Comparison of ENCODE assay signal across 35 cellular contexts in the genomic region with DNA sequence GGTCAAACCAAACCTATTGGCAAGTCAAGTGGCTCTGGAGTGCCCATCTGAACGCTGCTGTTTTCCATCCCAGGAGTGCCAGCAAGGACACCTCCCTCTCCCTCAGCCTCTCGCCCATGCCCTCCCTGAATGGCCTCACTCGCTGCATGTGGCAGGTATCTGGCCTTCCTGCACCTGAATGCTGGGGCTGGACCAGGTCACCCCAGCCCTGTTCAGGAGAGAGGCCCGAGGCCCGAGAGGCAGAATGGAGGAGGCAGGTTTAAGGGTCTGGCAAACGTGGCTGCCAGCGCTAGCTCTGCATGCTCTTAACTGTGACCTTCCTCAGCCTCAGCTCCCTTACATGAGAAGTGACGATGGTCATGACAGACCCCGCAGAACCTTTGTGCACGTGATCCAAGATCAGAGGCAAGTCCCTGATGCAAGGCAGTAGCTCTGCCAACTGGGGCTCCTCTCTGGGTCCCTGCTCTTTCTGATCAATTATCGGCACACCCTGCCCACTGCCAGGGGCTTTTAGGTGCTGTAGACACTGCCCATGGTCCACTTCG.
"Had no signal": no experiment of that assay in that cellular context is flagged by ENCODE, and none has a peak within 500 bp of the region (broad histone marks: within the 10 kb centered on the region; RNA-seq: fewer than 3 reads in every experiment).

No MANE protein-coding gene starts in this region.

- H3K27me3 Mint-ChIP-seq: activated CD4-positive, alpha-beta T cell treated with anti-CD3 and anti-CD28 coated beads, Interleukin-2, amount 10 ng/mL, durations not matched to agents 7 days and 5 days; activated CD8-positive, alpha-beta memory T cell treated with anti-CD3 and anti-CD28 coated beads, Interleukin-2, amount 10 ng/mL, durations not matched to agents 7 days and 5 days; activated CD8-positive, alpha-beta T cell treated with anti-CD3 and anti-CD28 coated beads for 36 hours; brain had no signal

- H3K9me3 Mint-ChIP-seq: activated CD4-positive, alpha-beta T cell treated with anti-CD3 and anti-CD28 coated beads, Interleukin-2, amount 10 ng/mL, durations not matched to agents 7 days and 5 days; activated CD8-positive, alpha-beta T cell treated with anti-CD3 and anti-CD28 coated beads for 36 hours; activated naive CD4-positive, alpha-beta T cell treated with anti-CD3 and anti-CD28 coated beads, Interleukin-2, amount 10 ng/mL, durations not matched to agents 7 days and 5 days; activated naive CD8-positive, alpha-beta T cell treated with anti-CD3 and anti-CD28 coated beads, Interleukin-2, amount 10 ng/mL, durations not matched to agents 7 days and 5 days; activated T-helper 1 cell treated with anti-CD3 and anti-CD28 coated beads, Interleukin-12 subunit alpha, Interleukin-12 subunit beta, Interleukin-2, Interleukin-4 antibody, amounts not matched to agents 30 ng/mL and 10 ng/mL and 1 ng/mL, durations not matched to agents 14 hours and 24 hours and 36 hours; brain; naive thymus-derived CD4-positive, alpha-beta T cell; stimulated activated naive B cell treated with anti-CD40 and anti-IgM and Interleukin-4, amounts not matched to agents 10 μg/mL and 1 μg/mL and 100 μg/mL, for 72 hours had no signal

- DNase-seq: activated CD4-positive, alpha-beta T cell treated with anti-CD3 and anti-CD28 coated beads for 1 hour; activated CD4-positive, alpha-beta T cell treated with anti-CD3 and anti-CD28 coated beads, Interleukin-2, amount 10 ng/mL, durations not matched to agents 7 days and 5 days; activated CD8-positive, alpha-beta memory T cell treated with anti-CD3 and anti-CD28 coated beads, Interleukin-2, amount 10 ng/mL, durations not matched to agents 7 days and 5 days; activated CD8-positive, alpha-beta T cell treated with anti-CD3 and anti-CD28 coated beads for 36 hours; activated effector memory CD4-positive, alpha-beta T cell treated with anti-CD3 and anti-CD28 coated beads, Interleukin-2, amount 50 U/mL, for 16 hours; activated naive CD4-positive, alpha-beta T cell treated with anti-CD3 and anti-CD28 coated beads, Interleukin-2, amount 10 ng/mL, durations not matched to agents 7 days and 5 days; activated naive CD8-positive, alpha-beta T cell treated with anti-CD3 and anti-CD28 coated beads, Interleukin-2, amount 10 ng/mL, durations not matched to agents 7 days and 5 days; activated T-cell treated with anti-CD3 and anti-CD28 coated beads for 4 hours; dorsolateral prefrontal cortex; effector memory CD4-positive, alpha-beta T cell; left cardiac atrium; mammary epithelial cell; midbrain; naive thymus-derived CD4-positive, alpha-beta T cell; ovary; retina; sigmoid colon; stimulated activated CD4-positive, alpha-beta T cell treated with anti-CD3 and anti-CD28 coated beads, Interleukin-1b, Interleukin-23, amount 100 ng/mL, for 48 hours; stimulated activated CD4-positive, alpha-beta T cell treated with anti-CD3 and anti-CD28 coated beads, Interleukin-4, amount 100 ng/mL, for 4 hours; stimulated activated CD8-positive, alpha-beta memory T cell treated with anti-CD3 and anti-CD28 coated beads, Interleukin-4, amount 100 ng/mL, for 48 hours; stimulated activated naive B cell treated with anti-CD40 and anti-IgM and Interleukin-4, amounts not matched to agents 10 μg/mL and 1 μg/mL and 100 μg/mL, for 72 hours; stomach; T-helper 17 cell; T1000; WERI-Rb-1 had no signal

- H3K9me3 ChIP-seq: ascending aorta, gastroesophageal sphincter, ovary, prostate gland, sigmoid colon, stomach, thyroid gland had no signal

- H3K27ac ChIP-seq: cardiac muscle cell, coronary artery, dorsolateral prefrontal cortex, thyroid gland, WERI-Rb-1 had no signal

- H3K4me2 ChIP-seq: hepatocyte, smooth muscle cell had no signal

- H3K27ac Mint-ChIP-seq: activated CD4-positive, alpha-beta T cell treated with anti-CD3 and anti-CD28 coated beads, Interleukin-2, amount 10 ng/mL, durations not matched to agents 7 days and 5 days; activated CD8-positive, alpha-beta memory T cell treated with anti-CD3 and anti-CD28 coated beads, Interleukin-2, amount 10 ng/mL, durations not matched to agents 7 days and 5 days; activated CD8-positive, alpha-beta T cell treated with anti-CD3 and anti-CD28 coated beads for 36 hours; activated naive CD4-positive, alpha-beta T cell treated with anti-CD3 and anti-CD28 coated beads, Interleukin-2, amount 10 ng/mL, durations not matched to agents 7 days and 5 days; activated naive CD8-positive, alpha-beta T cell treated with anti-CD3 and anti-CD28 coated beads, Interleukin-2, amount 10 ng/mL, durations not matched to agents 7 days and 5 days; activated T-helper 1 cell treated with anti-CD3 and anti-CD28 coated beads, Interleukin-12 subunit alpha, Interleukin-12 subunit beta, Interleukin-2, Interleukin-4 antibody, amounts not matched to agents 30 ng/mL and 10 ng/mL and 1 ng/mL, durations not matched to agents 14 hours and 24 hours and 36 hours; naive thymus-derived CD4-positive, alpha-beta T cell; stimulated activated naive B cell treated with anti-CD40 and anti-IgM and Interleukin-4, amounts not matched to agents 10 μg/mL and 1 μg/mL and 100 μg/mL, for 72 hours; T-helper 17 cell had no signal

- H2AFZ ChIP-seq: hepatocyte had no signal

- H3K4me3 ChIP-seq: ascending aorta, cardiac muscle cell, coronary artery, dorsolateral prefrontal cortex, gastroesophageal sphincter, hepatocyte, ovary, prostate gland, sigmoid colon, smooth muscle cell, stomach, thyroid gland had no signal

- H3K36me3 Mint-ChIP-seq: activated CD8-positive, alpha-beta memory T cell treated with anti-CD3 and anti-CD28 coated beads, Interleukin-2, amount 10 ng/mL, durations not matched to agents 7 days and 5 days; activated naive CD4-positive, alpha-beta T cell treated with anti-CD3 and anti-CD28 coated beads, Interleukin-2, amount 10 ng/mL, durations not matched to agents 7 days and 5 days; activated naive CD8-positive, alpha-beta T cell treated with anti-CD3 and anti-CD28 coated beads, Interleukin-2, amount 10 ng/mL, durations not matched to agents 7 days and 5 days; brain; naive thymus-derived CD4-positive, alpha-beta T cell; stimulated activated naive B cell treated with anti-CD40 and anti-IgM and Interleukin-4, amounts not matched to agents 10 μg/mL and 1 μg/mL and 100 μg/mL, for 72 hours had no signal

- H3K36me3 ChIP-seq: ascending aorta, cardiac muscle cell, gastroesophageal sphincter, ovary, prostate gland, sigmoid colon, stomach, thyroid gland, WERI-Rb-1 had no signal

- ATAC-seq: activated CD8-positive, alpha-beta memory T cell treated with anti-CD3 and anti-CD28 coated beads, Interleukin-2, amount 10 ng/mL, durations not matched to agents 7 days and 5 days; activated CD8-positive, alpha-beta T cell treated with anti-CD3 and anti-CD28 coated beads for 36 hours; gastroesophageal sphincter; left cardiac atrium; naive thymus-derived CD4-positive, alpha-beta T cell; stimulated activated naive B cell treated with anti-CD40 and anti-IgM and Interleukin-4, amounts not matched to agents 10 μg/mL and 1 μg/mL and 100 μg/mL, for 72 hours; T-helper 17 cell had no signal

- H3K4me3 Mint-ChIP-seq: activated CD4-positive, alpha-beta T cell treated with anti-CD3 and anti-CD28 coated beads, Interleukin-2, amount 10 ng/mL, durations not matched to agents 7 days and 5 days; activated CD8-positive, alpha-beta memory T cell treated with anti-CD3 and anti-CD28 coated beads, Interleukin-2, amount 10 ng/mL, durations not matched to agents 7 days and 5 days; activated CD8-positive, alpha-beta T cell treated with anti-CD3 and anti-CD28 coated beads for 36 hours; activated naive CD4-positive, alpha-beta T cell treated with anti-CD3 and anti-CD28 coated beads, Interleukin-2, amount 10 ng/mL, durations not matched to agents 7 days and 5 days; activated naive CD8-positive, alpha-beta T cell treated with anti-CD3 and anti-CD28 coated beads, Interleukin-2, amount 10 ng/mL, durations not matched to agents 7 days and 5 days; activated T-helper 1 cell treated with anti-CD3 and anti-CD28 coated beads, Interleukin-12 subunit alpha, Interleukin-12 subunit beta, Interleukin-2, Interleukin-4 antibody, amounts not matched to agents 30 ng/mL and 10 ng/mL and 1 ng/mL, durations not matched to agents 14 hours and 24 hours and 36 hours; brain; naive thymus-derived CD4-positive, alpha-beta T cell; stimulated activated naive B cell treated with anti-CD40 and anti-IgM and Interleukin-4, amounts not matched to agents 10 μg/mL and 1 μg/mL and 100 μg/mL, for 72 hours; T-helper 17 cell had no signal

- H3K4me1 Mint-ChIP-seq: activated CD4-positive, alpha-beta T cell treated with anti-CD3 and anti-CD28 coated beads, Interleukin-2, amount 10 ng/mL, durations not matched to agents 7 days and 5 days; activated CD8-positive, alpha-beta memory T cell treated with anti-CD3 and anti-CD28 coated beads, Interleukin-2, amount 10 ng/mL, durations not matched to agents 7 days and 5 days; activated naive CD4-positive, alpha-beta T cell treated with anti-CD3 and anti-CD28 coated beads, Interleukin-2, amount 10 ng/mL, durations not matched to agents 7 days and 5 days; activated naive CD8-positive, alpha-beta T cell treated with anti-CD3 and anti-CD28 coated beads, Interleukin-2, amount 10 ng/mL, durations not matched to agents 7 days and 5 days; naive thymus-derived CD4-positive, alpha-beta T cell; stimulated activated naive B cell treated with anti-CD40 and anti-IgM and Interleukin-4, amounts not matched to agents 10 μg/mL and 1 μg/mL and 100 μg/mL, for 72 hours had no signal

- H3K27me3 ChIP-seq: ascending aorta, cardiac muscle cell, dorsolateral prefrontal cortex, gastroesophageal sphincter, hepatocyte, ovary, sigmoid colon, stomach, thyroid gland had no signal
